In genomic region chr6:118864330-118865166, GRCh38 we compare ENCODE assay signal across 12 cellular contexts. TPM values are rescaled to one million over a fixed set of nuclear protein-coding genes. Genes with fewer than 3 reads are reported as not detected.
A peak's percentile ranks its signal among the peaks of the same experiment; 100 is the strongest.
DNase-seq lines count a peak whose midpoint lies in the region; ATAC-seq, FAIRE-seq and TF ChIP-seq lines count a peak whose summit lies in the region.
"Had no signal": no experiment of that assay in that cellular context is flagged by ENCODE, and none has a peak within 500 bp of the region (broad histone marks: within the 10 kb centered on the region; RNA-seq: fewer than 3 reads in every experiment).

No MANE protein-coding gene starts in this region.

- intact Hi-C loops in activated T-helper 1 cell treated with anti-CD3 and anti-CD28 coated beads, Interleukin-12 subunit alpha, Interleukin-12 subunit beta, Interleukin-2, Interleukin-4 antibody, amounts not matched to agents 30 ng/mL and 10 ng/mL and 1 ng/mL, durations not matched to agents 14 hours and 24 hours and 36 hours (cut with micrococcal nuclease): no loop called here
- intact Hi-C loops in spleen (cut with DNase I; ENCODE audit: low total_unique reads): no loop called here

- DNase-seq in activated T-helper 1 cell treated with anti-CD3 and anti-CD28 coated beads, Interleukin-12 subunit alpha, Interleukin-12 subunit beta, Interleukin-2, Interleukin-4 antibody, amounts not matched to agents 30 ng/mL and 10 ng/mL and 1 ng/mL, durations not matched to agents 14 hours and 24 hours and 36 hours (ENCODE audit: low spot score): no peak
- DNase-seq in spleen: no peak
- DNase-seq in GM13977 (ENCODE audit: low spot score): no peak
- DNase-seq in D721Med (ENCODE audit: insufficient read length, low spot score): no peak
- DNase-seq: kidney, NCI-H1930, SHP77 had no signal

- H3K36me3 Mint-ChIP-seq in activated T-helper 1 cell treated with anti-CD3 and anti-CD28 coated beads, Interleukin-12 subunit alpha, Interleukin-12 subunit beta, Interleukin-2, Interleukin-4 antibody, amounts not matched to agents 30 ng/mL and 10 ng/mL and 1 ng/mL, durations not matched to agents 14 hours and 24 hours and 36 hours (ENCODE audit: low read depth): peaks cover 16% of the 10 kb centered on the region
- H3K36me3 Mint-ChIP-seq in nephron (ENCODE audit: low read depth): peaks cover 32% of the 10 kb centered on the region

- peak overlapping the region; percentile 37 for H3K4me3 Mint-ChIP-seq in activated T-helper 1 cell treated with anti-CD3 and anti-CD28 coated beads, Interleukin-12 subunit alpha, Interleukin-12 subunit beta, Interleukin-2, Interleukin-4 antibody, amounts not matched to agents 30 ng/mL and 10 ng/mL and 1 ng/mL, durations not matched to agents 14 hours and 24 hours and 36 hours
- H3K4me3 Mint-ChIP-seq in nephron: no peak overlapping the region

- TF ChIP-seq CTCF in nephron (IDR thresholded peaks at IDR 0.05; ENCODE audit: unreplicated experiment in 3 of 3) (no peak), spleen (IDR thresholded peaks at IDR 0.05 in 8 of 11, conservative IDR thresholded peaks at IDR 0.05 in 3 of 11) (no peak), GM13977 (IDR thresholded peaks at IDR 0.05; ENCODE audit: extremely low read depth, insufficient read depth, missing control alignments) (no peak), D721Med (IDR thresholded peaks at IDR 0.05; ENCODE audit: insufficient read depth, missing control alignments) (no peak)

- no peak overlapping the region for H3K4me3 ChIP-seq in spleen

- ATAC-seq in GM18511 (IDR thresholded peaks at IDR 0.05; ENCODE audit: unreplicated experiment) (peak; percentile 61), HG03378 (IDR thresholded peaks at IDR 0.05; ENCODE audit: unreplicated experiment) (peak; percentile 39), HG02981 (IDR thresholded peaks at IDR 0.05; ENCODE audit: unreplicated experiment) (no peak)

- H3K36me3 ChIP-seq in spleen: peaks cover 0 to 19% (median 1%) of the 10 kb centered on the region in 6 donors

- peaks cover 23% of the 10 kb centered on the region for H3K9me3 Mint-ChIP-seq in activated T-helper 1 cell treated with anti-CD3 and anti-CD28 coated beads, Interleukin-12 subunit alpha, Interleukin-12 subunit beta, Interleukin-2, Interleukin-4 antibody, amounts not matched to agents 30 ng/mL and 10 ng/mL and 1 ng/mL, durations not matched to agents 14 hours and 24 hours and 36 hours
- peaks cover 31% of the 10 kb centered on the region for H3K9me3 Mint-ChIP-seq in nephron

- H3K4me1 ChIP-seq in spleen: peaks cover 0 to 28% (median 12%) of the 10 kb centered on the region in 6 donors

- 34 to 43% (median 34%) methylated on average over 9 of the region's 9 CpGs for WGBS in spleen, 5 donors

- H3K4me1 Mint-ChIP-seq in activated T-helper 1 cell treated with anti-CD3 and anti-CD28 coated beads, Interleukin-12 subunit alpha, Interleukin-12 subunit beta, Interleukin-2, Interleukin-4 antibody, amounts not matched to agents 30 ng/mL and 10 ng/mL and 1 ng/mL, durations not matched to agents 14 hours and 24 hours and 36 hours (ENCODE audit: low read depth): peaks cover 34% of the 10 kb centered on the region
- no peaks in the 10 kb centered on the region for H3K4me1 Mint-ChIP-seq in nephron

- no peak for TF ChIP-seq POLR2A in spleen (IDR thresholded peaks at IDR 0.05)

- in situ Hi-C loops in GM13977 (cut with MboI; ENCODE audit: low pct_unique_long_range_greater_than_20kb, low sequenced_read_pairs, unreplicated experiment): no loop called here

- H3K27me3 Mint-ChIP-seq in activated T-helper 1 cell treated with anti-CD3 and anti-CD28 coated beads, Interleukin-12 subunit alpha, Interleukin-12 subunit beta, Interleukin-2, Interleukin-4 antibody, amounts not matched to agents 30 ng/mL and 10 ng/mL and 1 ng/mL, durations not matched to agents 14 hours and 24 hours and 36 hours (ENCODE audit: insufficient read depth): no peaks in the 10 kb centered on the region
- no peaks in the 10 kb centered on the region for H3K27me3 Mint-ChIP-seq in nephron (ENCODE audit: low read depth)

- H3K27ac ChIP-seq in spleen: no peak overlapping the region

- H3K27me3 ChIP-seq in spleen (replicated peaks in 1 of 7): no peaks in the 10 kb centered on the region

- no peak for FAIRE-seq in D721Med (lab: Jason Lieb, UNC)
- FAIRE-seq: endometrium, kidney had no signal

- H3K9me3 ChIP-seq in spleen: peaks cover 0 to 33% (median 15%) of the 10 kb centered on the region in 8 donors

- peak overlapping the region; percentile 50 for H3K27ac Mint-ChIP-seq in activated T-helper 1 cell treated with anti-CD3 and anti-CD28 coated beads, Interleukin-12 subunit alpha, Interleukin-12 subunit beta, Interleukin-2, Interleukin-4 antibody, amounts not matched to agents 30 ng/mL and 10 ng/mL and 1 ng/mL, durations not matched to agents 14 hours and 24 hours and 36 hours
- peak overlapping the region in 2 of 3 experiments; percentile 9 to 28 for H3K27ac Mint-ChIP-seq in nephron

RNA-seq across cellular contexts. Expression of gene ASF1A, which starts 29.4 kb away (rescaled TPM):
- total RNA-seq in activated T-helper 1 cell treated with anti-CD3 and anti-CD28 coated beads, Interleukin-12 subunit alpha, Interleukin-12 subunit beta, Interleukin-2, Interleukin-4 antibody, amounts not matched to agents 30 ng/mL and 10 ng/mL and 1 ng/mL, durations not matched to agents 14 hours and 24 hours and 36 hours: 36.0 and 42.9 TPM in 2 replicates
- 10 to 100 TPM; 16.3 to 27.2 (median 17.6) TPM for total RNA-seq in spleen
- 10 to 100 TPM; 16.3 to 19.6 (median 16.7) TPM for polyA plus RNA-seq in spleen
